Comparison of ENCODE assay signal across 1 cellular context in the genomic region with DNA sequence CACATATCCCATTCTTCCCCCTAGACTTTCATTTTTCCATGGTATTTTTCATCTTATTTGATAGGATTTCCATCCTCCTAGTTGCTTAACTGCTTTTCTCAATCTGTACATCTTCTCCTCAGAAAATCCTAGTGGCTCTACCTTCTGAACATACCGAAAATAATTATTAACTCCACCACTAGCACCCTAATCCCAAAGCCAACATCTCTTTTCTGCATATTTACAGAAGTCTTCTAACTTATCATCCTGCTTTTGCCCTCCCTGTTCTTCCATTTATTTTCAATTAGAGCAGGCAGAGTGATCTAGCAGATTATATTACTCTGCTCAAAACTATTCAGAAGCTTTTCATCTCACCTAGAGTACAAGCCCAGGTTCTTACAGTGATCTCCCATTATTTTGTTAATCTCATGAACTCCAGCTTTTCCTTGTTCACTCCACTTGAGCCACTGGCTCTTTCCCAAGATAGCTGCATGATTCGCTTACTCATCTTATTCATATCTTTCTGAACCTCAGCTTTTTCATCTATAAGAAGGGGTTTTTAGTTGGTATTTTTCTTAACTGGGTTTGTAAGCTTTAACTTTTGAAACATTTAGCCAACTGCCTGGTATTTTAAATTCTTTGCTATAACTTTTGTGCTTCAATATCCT.
TF ChIP-seq lines count a peak whose summit lies in the region.

No MANE protein-coding gene starts in this region.

TF ChIP-seq in GM23338, 12 proteins besides CTCF, POLR2A, EP300 and RAD21:
- TF ChIP-seq, protein P1, sequence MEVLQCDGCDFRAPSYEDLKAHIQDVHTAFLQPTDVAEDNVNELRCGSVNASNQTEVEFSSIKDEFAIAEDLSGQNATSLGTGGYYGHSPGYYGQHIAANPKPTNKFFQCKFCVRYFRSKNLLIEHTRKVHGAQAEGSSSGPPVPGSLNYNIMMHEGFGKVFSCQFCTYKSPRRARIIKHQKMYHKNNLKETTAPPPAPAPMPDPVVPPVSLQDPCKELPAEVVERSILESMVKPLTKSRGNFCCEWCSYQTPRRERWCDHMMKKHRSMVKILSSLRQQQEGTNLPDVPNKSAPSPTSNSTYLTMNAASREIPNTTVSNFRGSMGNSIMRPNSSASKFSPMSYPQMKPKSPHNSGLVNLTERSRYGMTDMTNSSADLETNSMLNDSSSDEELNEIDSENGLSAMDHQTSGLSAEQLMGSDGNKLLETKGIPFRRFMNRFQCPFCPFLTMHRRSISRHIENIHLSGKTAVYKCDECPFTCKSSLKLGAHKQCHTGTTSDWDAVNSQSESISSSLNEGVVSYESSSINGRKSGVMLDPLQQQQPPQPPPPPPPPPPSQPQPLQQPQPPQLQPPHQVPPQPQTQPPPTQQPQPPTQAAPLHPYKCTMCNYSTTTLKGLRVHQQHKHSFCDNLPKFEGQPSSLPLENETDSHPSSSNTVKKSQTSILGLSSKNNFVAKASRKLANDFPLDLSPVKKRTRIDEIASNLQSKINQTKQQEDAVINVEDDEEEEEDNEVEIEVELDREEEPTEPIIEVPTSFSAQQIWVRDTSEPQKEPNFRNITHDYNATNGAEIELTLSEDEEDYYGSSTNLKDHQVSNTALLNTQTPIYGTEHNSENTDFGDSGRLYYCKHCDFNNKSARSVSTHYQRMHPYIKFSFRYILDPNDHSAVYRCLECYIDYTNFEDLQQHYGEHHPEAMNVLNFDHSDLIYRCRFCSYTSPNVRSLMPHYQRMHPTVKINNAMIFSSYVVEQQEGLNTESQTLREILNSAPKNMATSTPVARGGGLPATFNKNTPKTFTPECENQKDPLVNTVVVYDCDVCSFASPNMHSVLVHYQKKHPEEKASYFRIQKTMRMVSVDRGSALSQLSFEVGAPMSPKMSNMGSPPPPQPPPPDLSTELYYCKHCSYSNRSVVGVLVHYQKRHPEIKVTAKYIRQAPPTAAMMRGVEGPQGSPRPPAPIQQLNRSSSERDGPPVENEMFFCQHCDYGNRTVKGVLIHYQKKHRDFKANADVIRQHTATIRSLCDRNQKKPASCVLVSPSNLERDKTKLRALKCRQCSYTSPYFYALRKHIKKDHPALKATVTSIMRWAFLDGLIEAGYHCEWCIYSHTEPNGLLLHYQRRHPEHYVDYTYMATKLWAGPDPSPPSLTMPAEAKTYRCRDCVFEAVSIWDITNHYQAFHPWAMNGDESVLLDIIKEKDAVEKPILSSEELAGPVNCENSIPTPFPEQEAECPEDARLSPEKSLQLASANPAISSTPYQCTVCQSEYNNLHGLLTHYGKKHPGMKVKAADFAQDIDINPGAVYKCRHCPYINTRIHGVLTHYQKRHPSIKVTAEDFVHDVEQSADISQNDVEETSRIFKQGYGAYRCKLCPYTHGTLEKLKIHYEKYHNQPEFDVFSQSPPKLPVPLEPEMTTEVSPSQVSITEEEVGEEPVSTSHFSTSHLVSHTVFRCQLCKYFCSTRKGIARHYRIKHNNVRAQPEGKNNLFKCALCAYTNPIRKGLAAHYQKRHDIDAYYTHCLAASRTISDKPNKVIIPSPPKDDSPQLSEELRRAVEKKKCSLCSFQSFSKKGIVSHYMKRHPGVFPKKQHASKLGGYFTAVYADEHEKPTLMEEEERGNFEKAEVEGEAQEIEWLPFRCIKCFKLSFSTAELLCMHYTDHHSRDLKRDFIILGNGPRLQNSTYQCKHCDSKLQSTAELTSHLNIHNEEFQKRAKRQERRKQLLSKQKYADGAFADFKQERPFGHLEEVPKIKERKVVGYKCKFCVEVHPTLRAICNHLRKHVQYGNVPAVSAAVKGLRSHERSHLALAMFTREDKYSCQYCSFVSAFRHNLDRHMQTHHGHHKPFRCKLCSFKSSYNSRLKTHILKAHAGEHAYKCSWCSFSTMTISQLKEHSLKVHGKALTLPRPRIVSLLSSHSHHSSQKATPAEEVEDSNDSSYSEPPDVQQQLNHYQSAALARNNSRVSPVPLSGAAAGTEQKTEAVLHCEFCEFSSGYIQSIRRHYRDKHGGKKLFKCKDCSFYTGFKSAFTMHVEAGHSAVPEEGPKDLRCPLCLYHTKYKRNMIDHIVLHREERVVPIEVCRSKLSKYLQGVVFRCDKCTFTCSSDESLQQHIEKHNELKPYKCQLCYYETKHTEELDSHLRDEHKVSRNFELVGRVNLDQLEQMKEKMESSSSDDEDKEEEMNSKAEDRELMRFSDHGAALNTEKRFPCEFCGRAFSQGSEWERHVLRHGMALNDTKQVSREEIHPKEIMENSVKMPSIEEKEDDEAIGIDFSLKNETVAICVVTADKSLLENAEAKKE (CRISPR knock-in tag; IDR thresholded peaks at IDR 0.05) = no peak
- no peak for TF ChIP-seq POLR2AphosphoS5 (IDR thresholded peaks at IDR 0.05; ENCODE audit: low read depth)
- TF ChIP-seq STAT1 (IDR thresholded peaks at IDR 0.05; ENCODE audit: unreplicated experiment) = no peak
- no peak for TF ChIP-seq CREB1 (CRISPR knock-in tag; IDR thresholded peaks at IDR 0.05; ENCODE audit: low read depth)
- TF ChIP-seq, protein P2, sequence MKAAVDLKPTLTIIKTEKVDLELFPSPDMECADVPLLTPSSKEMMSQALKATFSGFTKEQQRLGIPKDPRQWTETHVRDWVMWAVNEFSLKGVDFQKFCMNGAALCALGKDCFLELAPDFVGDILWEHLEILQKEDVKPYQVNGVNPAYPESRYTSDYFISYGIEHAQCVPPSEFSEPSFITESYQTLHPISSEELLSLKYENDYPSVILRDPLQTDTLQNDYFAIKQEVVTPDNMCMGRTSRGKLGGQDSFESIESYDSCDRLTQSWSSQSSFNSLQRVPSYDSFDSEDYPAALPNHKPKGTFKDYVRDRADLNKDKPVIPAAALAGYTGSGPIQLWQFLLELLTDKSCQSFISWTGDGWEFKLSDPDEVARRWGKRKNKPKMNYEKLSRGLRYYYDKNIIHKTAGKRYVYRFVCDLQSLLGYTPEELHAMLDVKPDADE (IDR thresholded peaks at IDR 0.05) = no peak
- no peak for TF ChIP-seq EZH2phosphoT487 (IDR thresholded peaks at IDR 0.05; ENCODE audit: unreplicated experiment)
- no peak for TF ChIP-seq ZNF114 (CRISPR knock-in tag; IDR thresholded peaks at IDR 0.05)
